ENCODE assay signal across 10 cellular contexts in the genomic region with DNA sequence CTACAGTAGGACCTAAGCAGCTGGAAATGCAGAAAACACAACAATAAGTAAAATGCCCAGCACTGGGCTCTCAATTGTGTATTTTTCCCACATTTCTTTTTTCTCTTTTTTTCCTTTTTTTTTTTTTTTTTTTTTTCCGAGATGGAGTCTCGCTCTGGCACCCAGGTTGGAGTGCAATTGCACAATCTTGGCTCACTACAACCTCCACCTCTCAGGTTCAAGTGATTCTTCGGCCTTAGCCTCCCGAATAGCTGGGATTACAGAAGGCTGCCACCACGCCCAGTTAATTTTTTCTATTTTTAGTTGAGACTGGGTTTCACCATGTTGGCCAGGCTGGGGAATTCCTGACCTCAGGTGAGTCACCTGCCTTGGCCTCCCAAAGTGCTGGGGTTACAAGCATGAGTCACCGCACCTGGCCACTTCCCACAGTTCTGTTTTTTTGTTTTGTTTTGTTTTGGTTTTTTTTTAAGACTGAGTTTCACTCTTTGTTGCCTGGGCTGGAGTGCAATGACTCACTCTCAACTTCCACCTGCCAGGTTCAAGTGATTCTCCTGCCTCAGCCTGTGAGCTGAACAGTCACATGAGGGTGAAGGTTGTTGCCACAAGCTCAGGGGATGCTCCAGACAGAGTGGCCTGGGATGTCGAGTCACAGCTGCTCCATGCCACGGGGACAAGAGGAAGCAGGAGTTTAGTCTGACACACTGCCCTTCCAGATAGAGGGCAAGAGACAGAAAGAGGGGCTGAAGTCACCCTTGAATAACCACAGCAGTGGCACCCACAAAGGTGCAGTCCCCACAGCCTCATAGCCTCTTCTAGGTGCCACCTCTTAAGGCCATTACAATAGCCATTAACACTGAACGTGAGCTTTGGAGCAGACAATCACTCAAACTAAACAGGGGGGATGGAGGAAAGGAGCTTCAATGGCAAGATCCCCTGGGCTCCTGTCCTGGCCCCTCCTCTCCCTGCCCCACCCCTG. TPM values are rescaled to one million over a fixed set of nuclear protein-coding genes. Genes with fewer than 3 reads are reported as not detected.
DNase-seq lines count a peak whose midpoint lies in the region; ATAC-seq, FAIRE-seq and TF ChIP-seq lines count a peak whose summit lies in the region.
"Not testable (repeated sequence)": the region's sequence is repeated elsewhere in the genome, so short reads cannot be mapped to it uniquely, and the experiment has no call there.
"Had no signal": no experiment of that assay in that cellular context is flagged by ENCODE, and none has a peak within 500 bp of the region (broad histone marks: within the 10 kb centered on the region; RNA-seq: fewer than 3 reads in every experiment).

No MANE protein-coding gene starts in this region.

- H3K27me3 Mint-ChIP-seq in activated CD8-positive, alpha-beta T cell treated with anti-CD3 and anti-CD28 coated beads, Interleukin-2, amount 10 ng/mL, durations not matched to agents 7 days and 5 days (ENCODE audit: low read depth); naive thymus-derived CD8-positive, alpha-beta T cell: not testable (repeated sequence)

- peak overlapping the region; percentile 78 for H3K27ac Mint-ChIP-seq in activated CD8-positive, alpha-beta T cell treated with anti-CD3 and anti-CD28 coated beads, Interleukin-2, amount 10 ng/mL, durations not matched to agents 7 days and 5 days
- peak overlapping the region in 5 of 10 donors; percentile 45 to 98 (median 89) for H3K27ac Mint-ChIP-seq in naive thymus-derived CD8-positive, alpha-beta T cell

- CTCF ChIA-PET in activated CD8-positive, alpha-beta T cell treated with anti-CD3 and anti-CD28 coated beads, Interleukin-2, amount 10 ng/mL, durations not matched to agents 7 days and 5 days (lab: Charles Lee): interaction anchor here (0.9 to 6.1 kb wide), 5 partner anchors 11 to 333 kb away, joined by 4 to 35 read pairs (median 6); partner anchors contain the start of gene CBX6

- DNase-seq in GM13976 (ENCODE audit: low spot score) (peak; percentile 65), NCI-H748 (lab: John Stamatoyannopoulos, UW; ENCODE audit: unreplicated experiment) (peak; percentile 55), bronchial epithelial cell (ENCODE audit: low read depth) (peak; percentile 100)
- peak; percentile 83 for DNase-seq in activated CD8-positive, alpha-beta T cell treated with anti-CD3 and anti-CD28 coated beads, Interleukin-2, amount 10 ng/mL, durations not matched to agents 7 days and 5 days
- DNase-seq in naive thymus-derived CD8-positive, alpha-beta T cell: peak in 7 of 10 donors; percentile 6 to 87 (median 44)
- DNase-seq in stimulated activated naive CD4-positive, alpha-beta T cell treated with Interleukin-2 at 50 U/mL for 16 hours (lab: John Stamatoyannopoulos, UW): peak; percentile 75

- H3K4me3 Mint-ChIP-seq in activated CD8-positive, alpha-beta T cell treated with anti-CD3 and anti-CD28 coated beads, Interleukin-2, amount 10 ng/mL, durations not matched to agents 7 days and 5 days: peak overlapping the region; percentile 13
- peak overlapping the region in 3 of 10 donors; percentile 5 to 57 (median 48) for H3K4me3 Mint-ChIP-seq in naive thymus-derived CD8-positive, alpha-beta T cell

- H3K27me3 ChIP-seq in bronchial epithelial cell (ENCODE audit: control insufficient read depth, insufficient read depth, low read length): peaks cover 14% of the 10 kb centered on the region

- peak; percentile 68 for ATAC-seq in GM21825 (IDR thresholded peaks at IDR 0.05; ENCODE audit: unreplicated experiment)
- peak; percentile 58 for ATAC-seq in HG03460 (IDR thresholded peaks at IDR 0.05; ENCODE audit: unreplicated experiment)
- ATAC-seq in activated CD8-positive, alpha-beta T cell treated with anti-CD3 and anti-CD28 coated beads, Interleukin-2, amount 10 ng/mL, durations not matched to agents 7 days and 5 days: peak; percentile 83
- ATAC-seq in naive thymus-derived CD8-positive, alpha-beta T cell: peak; percentile 72 to 81

- in situ Hi-C loops in GM13976 (cut with MboI; ENCODE audit: low sequenced_read_pairs, unreplicated experiment): not testable (repeated sequence)

- TF ChIP-seq CTCF in GM13976 (IDR thresholded peaks at IDR 0.05; ENCODE audit: borderline replicate concordance, control extremely low read depth, extremely low read depth, insufficient read depth, missing control alignments); bronchial epithelial cell (IDR thresholded peaks at IDR 0.05; ENCODE audit: insufficient read depth, low read length, severe bottlenecking): not testable (repeated sequence)

- POLR2A ChIA-PET in activated CD8-positive, alpha-beta T cell treated with anti-CD3 and anti-CD28 coated beads, Interleukin-2, amount 10 ng/mL, durations not matched to agents 7 days and 5 days (lab: Charles Lee): interaction anchor here (0.6 kb wide), 1 partner anchor 13 kb away, joined by 4 read pairs; no protein-coding TSS in a partner anchor
- POLR2A ChIA-PET in naive thymus-derived CD8-positive, alpha-beta T cell (lab: Charles Lee): interaction anchor here (0.5 to 1.3 kb wide), 4 partner anchors 13 to 257 kb away, joined by 3 to 11 read pairs (median 4); partner anchors contain the start of gene APOBEC3D

- H3K36me3 ChIP-seq in bronchial epithelial cell (ENCODE audit: control insufficient read depth, insufficient read depth, low read length): not testable (repeated sequence)

- H3K36me3 Mint-ChIP-seq in activated CD8-positive, alpha-beta T cell treated with anti-CD3 and anti-CD28 coated beads, Interleukin-2, amount 10 ng/mL, durations not matched to agents 7 days and 5 days (ENCODE audit: low read depth): peaks cover 16% of the 10 kb centered on the region
- H3K36me3 Mint-ChIP-seq in naive thymus-derived CD8-positive, alpha-beta T cell: not testable (repeated sequence)

- H3K4me1 Mint-ChIP-seq in activated CD8-positive, alpha-beta T cell treated with anti-CD3 and anti-CD28 coated beads, Interleukin-2, amount 10 ng/mL, durations not matched to agents 7 days and 5 days (ENCODE audit: low read depth): peaks cover 75% of the 10 kb centered on the region
- peaks cover 15 to 39% (median 34%) of the 10 kb centered on the region in 4 donors for H3K4me1 Mint-ChIP-seq in naive thymus-derived CD8-positive, alpha-beta T cell

- H3K9me3 Mint-ChIP-seq in activated CD8-positive, alpha-beta T cell treated with anti-CD3 and anti-CD28 coated beads, Interleukin-2, amount 10 ng/mL, durations not matched to agents 7 days and 5 days (ENCODE audit: insufficient read depth): not testable (repeated sequence)
- H3K9me3 Mint-ChIP-seq in naive thymus-derived CD8-positive, alpha-beta T cell: peaks cover 0 to 14% (median 6%) of the 10 kb centered on the region in 9 donors

- peak; percentile 91 for FAIRE-seq in bronchial epithelial cell (lab: Jason Lieb, UNC)

- not testable (repeated sequence) for H3K4me3 ChIP-seq in bronchial epithelial cell (ENCODE audit: low read depth, low read length)

RNA-seq across cellular contexts. Expression of gene APOBEC3B, which starts 2.9 kb away (rescaled TPM):
- 10 to 100 TPM; 12.1 to 13.3 TPM for total RNA-seq in activated CD8-positive, alpha-beta T cell treated with anti-CD3 and anti-CD28 coated beads, Interleukin-2, amount 10 ng/mL, durations not matched to agents 7 days and 5 days
- 0.26 TPM in 1 of 2 replicates, not detected in the other for total RNA-seq in bronchial epithelial cell
- total RNA-seq in naive thymus-derived CD8-positive, alpha-beta T cell: under 1 TPM in 1 of 2 experiments, not detected in 1; 0.47 TPM
- polyA plus RNA-seq in naive thymus-derived CD8-positive, alpha-beta T cell: under 1 TPM in 1 of 3 donors, not detected in 2; 0.14 TPM
- polyA plus RNA-seq: SK-N-SH had no signal

RNA-seq across cellular contexts. Expression of gene APOBEC3A, which starts 27.7 kb away (rescaled TPM):
- total RNA-seq in activated CD8-positive, alpha-beta T cell treated with anti-CD3 and anti-CD28 coated beads, Interleukin-2, amount 10 ng/mL, durations not matched to agents 7 days and 5 days: not detected
- not detected in 2 replicates for total RNA-seq in bronchial epithelial cell
- total RNA-seq in naive thymus-derived CD8-positive, alpha-beta T cell: not detected
- polyA plus RNA-seq in naive thymus-derived CD8-positive, alpha-beta T cell: not detected
- total RNA-seq: G401 had no signal
- polyA plus RNA-seq: SK-N-SH had no signal

RNA-seq across cellular contexts. Expression of gene APOBEC3C, which starts 29.0 kb away (rescaled TPM):
- total RNA-seq in activated CD8-positive, alpha-beta T cell treated with anti-CD3 and anti-CD28 coated beads, Interleukin-2, amount 10 ng/mL, durations not matched to agents 7 days and 5 days: 100 to 1,000 TPM; 138 to 147 TPM
- total RNA-seq in bronchial epithelial cell: 4.1 and 4.2 TPM in 2 replicates
- 10 to 100 TPM; 24.3 to 26.9 TPM for total RNA-seq in naive thymus-derived CD8-positive, alpha-beta T cell
- 100 to 1,000 TPM in 1 of 3 donors, 10 to 100 TPM in 2; 64.7 to 119 (median 66.5) TPM for polyA plus RNA-seq in naive thymus-derived CD8-positive, alpha-beta T cell

RNA-seq across cellular contexts. Expression of gene APOBEC3D, which starts 35.9 kb away (rescaled TPM):
- total RNA-seq in activated CD8-positive, alpha-beta T cell treated with anti-CD3 and anti-CD28 coated beads, Interleukin-2, amount 10 ng/mL, durations not matched to agents 7 days and 5 days: 10 to 100 TPM; 49.1 to 51.5 TPM
- total RNA-seq in bronchial epithelial cell: 0.26 TPM in 1 of 2 replicates, not detected in the other
- 10 to 100 TPM in 1 of 2 experiments, 1 to 10 TPM in 1; 9.6 to 11.0 TPM for total RNA-seq in naive thymus-derived CD8-positive, alpha-beta T cell
- polyA plus RNA-seq in naive thymus-derived CD8-positive, alpha-beta T cell: 1 to 10 TPM; 5.2 to 7.1 (median 6.0) TPM

RNA-seq across cellular contexts. Expression of gene APOBEC3F, which starts 55.6 kb away (rescaled TPM):
- 10 to 100 TPM; 43.1 to 48.8 TPM for total RNA-seq in activated CD8-positive, alpha-beta T cell treated with anti-CD3 and anti-CD28 coated beads, Interleukin-2, amount 10 ng/mL, durations not matched to agents 7 days and 5 days
- total RNA-seq in bronchial epithelial cell: 0.79 and 2.0 TPM in 2 replicates
- total RNA-seq in naive thymus-derived CD8-positive, alpha-beta T cell: 10 to 100 TPM; 22.2 to 24.3 TPM
- polyA plus RNA-seq in naive thymus-derived CD8-positive, alpha-beta T cell: 10 to 100 TPM in 1 of 3 donors, 1 to 10 TPM in 2; 7.0 to 10.1 (median 8.4) TPM

Comparison
In these comparisons a context has a peak if more than half of its experiments do, and no peak if none do; other contexts are left out.
1. DNase-seq: peak in every context shown above with its lines; median percentile 100 in bronchial epithelial cell; 83 in activated CD8-positive, alpha-beta T cell treated with anti-CD3 and anti-CD28 coated beads, Interleukin-2, amount 10 ng/mL, durations not matched to agents 7 days and 5 days; 75 in stimulated activated naive CD4-positive, alpha-beta T cell treated with Interleukin-2 at 50 U/mL for 16 hours; 65 in GM13976; 55 in NCI-H748; 44 in naive thymus-derived CD8-positive, alpha-beta T cell.
2. RNA of gene APOBEC3B, which starts 2.9 kb away (total RNA-seq): 12.1 to 13.3 TPM in activated CD8-positive, alpha-beta T cell treated with anti-CD3 and anti-CD28 coated beads, Interleukin-2, amount 10 ng/mL, durations not matched to agents 7 days and 5 days; 0.47 TPM in naive thymus-derived CD8-positive, alpha-beta T cell and 0.26 TPM in bronchial epithelial cell; every median in the first group is over 4 times any median in the second.
3. RNA of gene APOBEC3C, which starts 29.0 kb away (total RNA-seq): 138 to 147 TPM in activated CD8-positive, alpha-beta T cell treated with anti-CD3 and anti-CD28 coated beads, Interleukin-2, amount 10 ng/mL, durations not matched to agents 7 days and 5 days; 24.3 to 26.9 TPM in naive thymus-derived CD8-positive, alpha-beta T cell and 4.1 to 4.2 TPM in bronchial epithelial cell; every median in the first group is over 4 times any median in the second.
4. Peak in every context shown above with its lines, with median percentiles within 50 percentile points of each other: ATAC-seq.